Comparison of ENCODE assay signal across 9 cellular contexts in genomic region chr13:43045302-43045773, GRCh38. TPM values are rescaled to one million over a fixed set of nuclear protein-coding genes. Genes with fewer than 3 reads are reported as not detected.
A peak's percentile ranks its signal among the peaks of the same experiment; 100 is the strongest.
DNase-seq lines count a peak whose midpoint lies in the region; ATAC-seq, FAIRE-seq and TF ChIP-seq lines count a peak whose summit lies in the region.
"Not testable (repeated sequence)": the region's sequence is repeated elsewhere in the genome, so short reads cannot be mapped to it uniquely, and the experiment has no call there.
"Had no signal": no experiment of that assay in that cellular context is flagged by ENCODE, and none has a peak within 500 bp of the region (broad histone marks: within the 10 kb centered on the region; RNA-seq: fewer than 3 reads in every experiment).

No MANE protein-coding gene starts in this region.

- not testable (repeated sequence) for H3K4me3 ChIP-seq in CD8-positive, alpha-beta memory T cell (ENCODE audit: low read length); MG63; epithelial cell of esophagus (ENCODE audit: low read length); pancreas; tibial nerve
- peak overlapping the region; percentile 37 for H3K4me3 ChIP-seq in SU-DHL-6 (ENCODE audit: insufficient read depth, low read length, poor library complexity, severe bottlenecking)

- DNase-seq in CD8-positive, alpha-beta memory T cell = peak in 1 of 5 donors; percentile 17
- peak; percentile 14 for DNase-seq in MG63
- DNase-seq in activated T-helper 2 cell treated with anti-CD3 and anti-CD28 coated beads, Interferon-gamma antibody, Interleukin-2, Interleukin-4, amounts not matched to agents 10 μg/mL and 5 μg/mL and 100 μg/mL, durations not matched to agents 14 hours and 24 hours and 36 hours (ENCODE audit: low spot score) = not testable (repeated sequence)
- peak; percentile 49 for DNase-seq in epithelial cell of esophagus (ENCODE audit: low read depth)
- peak; percentile 61 for DNase-seq in left lobe of liver (ENCODE audit: low spot score)
- peak in 5 of 6 donors; percentile 42 to 77 (median 56) for DNase-seq in pancreas
- peak; percentile 28 to 33 for DNase-seq in tibial nerve (ENCODE audit: low spot score in 2 of 2)

- peak; percentile 20 to 43 for TF ChIP-seq EP300 in tibial nerve (IDR thresholded peaks at IDR 0.05)

- H3K9me2 ChIP-seq in SU-DHL-6 (replicated peaks; ENCODE audit: insufficient read depth, low read length) = not testable (repeated sequence)

- POLR2A ChIA-PET in CD8-positive, alpha-beta memory T cell (lab: Charles Lee) = not testable (repeated sequence)

- H3K36me3 Mint-ChIP-seq in CD8-positive, alpha-beta memory T cell = peaks cover 1 to 13% (median 8%) of the 10 kb centered on the region in 3 donors
- H3K36me3 Mint-ChIP-seq in activated T-helper 2 cell treated with anti-CD3 and anti-CD28 coated beads, Interferon-gamma antibody, Interleukin-2, Interleukin-4, amounts not matched to agents 10 μg/mL and 5 μg/mL and 100 μg/mL, durations not matched to agents 14 hours and 24 hours and 36 hours (ENCODE audit: low read depth) = peaks cover 59% of the 10 kb centered on the region

- not testable (repeated sequence) for H3K9me3 Mint-ChIP-seq in CD8-positive, alpha-beta memory T cell; activated T-helper 2 cell treated with anti-CD3 and anti-CD28 coated beads, Interferon-gamma antibody, Interleukin-2, Interleukin-4, amounts not matched to agents 10 μg/mL and 5 μg/mL and 100 μg/mL, durations not matched to agents 14 hours and 24 hours and 36 hours

- H3K27me3 ChIP-seq in CD8-positive, alpha-beta memory T cell (ENCODE audit: insufficient read depth, low read length, poor library complexity, severe bottlenecking); MG63; SU-DHL-6 (ENCODE audit: low read length); pancreas; tibial nerve: not testable (repeated sequence)

- peak overlapping the region; percentile 53 for H3K4me2 ChIP-seq in SU-DHL-6 (ENCODE audit: low read depth, low read length, poor library complexity, severe bottlenecking)

- H3K27ac Mint-ChIP-seq in CD8-positive, alpha-beta memory T cell = peak overlapping the region in 5 of 8 donors; percentile 2 to 76 (median 32)
- peak overlapping the region; percentile 64 for H3K27ac Mint-ChIP-seq in activated T-helper 2 cell treated with anti-CD3 and anti-CD28 coated beads, Interferon-gamma antibody, Interleukin-2, Interleukin-4, amounts not matched to agents 10 μg/mL and 5 μg/mL and 100 μg/mL, durations not matched to agents 14 hours and 24 hours and 36 hours

- ATAC-seq in left lobe of liver = peak; percentile 28
- ATAC-seq in pancreas = peak in 3 of 4 donors; percentile 60 to 71 (median 62)

- H2AFZ ChIP-seq in SU-DHL-6 (ENCODE audit: low read depth, low read length, severe bottlenecking) = peak overlapping the region; percentile 90

- H3K4me1 ChIP-seq in CD8-positive, alpha-beta memory T cell (ENCODE audit: insufficient read depth, low read length) = peaks cover 25% of the 10 kb centered on the region
- H3K4me1 ChIP-seq in pancreas (peaks cover 0 to 18% (median 6%) of the 10 kb centered on the region in 3 donors), tibial nerve (peaks cover 0 to 45% (median 10%) of the 10 kb centered on the region in 4 donors)

- not testable (repeated sequence) for H3K27ac ChIP-seq in CD8-positive, alpha-beta memory T cell (ENCODE audit: low read depth, low read length)
- H3K27ac ChIP-seq in SU-DHL-6 (ENCODE audit: low read depth, low read length) (peak overlapping the region; percentile 41; the same call in 1 of the 2 replicates), pancreas (peak overlapping the region in 3 of 4 donors; percentile 46 to 77 (median 47)), tibial nerve (peak overlapping the region in 3 of 4 donors; percentile 58 to 69 (median 64))

- not testable (repeated sequence) for H3K27me3 Mint-ChIP-seq in CD8-positive, alpha-beta memory T cell; activated T-helper 2 cell treated with anti-CD3 and anti-CD28 coated beads, Interferon-gamma antibody, Interleukin-2, Interleukin-4, amounts not matched to agents 10 μg/mL and 5 μg/mL and 100 μg/mL, durations not matched to agents 14 hours and 24 hours and 36 hours (ENCODE audit: low read depth)

- not testable (repeated sequence) for H3K9me3 ChIP-seq in CD8-positive, alpha-beta memory T cell (ENCODE audit: low read length); MG63; SU-DHL-6 (ENCODE audit: insufficient read depth, low read length); pancreas; tibial nerve

- not testable (repeated sequence) for TF ChIP-seq POLR2A in tibial nerve (IDR thresholded peaks at IDR 0.05)

- H3K4me3 Mint-ChIP-seq in CD8-positive, alpha-beta memory T cell = peak overlapping the region in 5 of 7 donors; percentile 5 to 80 (median 9)
- peak overlapping the region; percentile 7 for H3K4me3 Mint-ChIP-seq in activated T-helper 2 cell treated with anti-CD3 and anti-CD28 coated beads, Interferon-gamma antibody, Interleukin-2, Interleukin-4, amounts not matched to agents 10 μg/mL and 5 μg/mL and 100 μg/mL, durations not matched to agents 14 hours and 24 hours and 36 hours (ENCODE audit: low read depth)

- peaks cover 35 to 81% (median 70%) of the 10 kb centered on the region in 3 donors for H3K4me1 Mint-ChIP-seq in CD8-positive, alpha-beta memory T cell
- H3K4me1 Mint-ChIP-seq in activated T-helper 2 cell treated with anti-CD3 and anti-CD28 coated beads, Interferon-gamma antibody, Interleukin-2, Interleukin-4, amounts not matched to agents 10 μg/mL and 5 μg/mL and 100 μg/mL, durations not matched to agents 14 hours and 24 hours and 36 hours (ENCODE audit: low read depth) = peaks cover 60% of the 10 kb centered on the region

- peak overlapping the region; percentile 44 for H3K9ac ChIP-seq in SU-DHL-6 (ENCODE audit: low read length)

- not testable (repeated sequence) for FAIRE-seq in pancreas (lab: Jason Lieb, UNC)

- H4K20me1 ChIP-seq in SU-DHL-6 (ENCODE audit: low read depth, low read length) = not testable (repeated sequence)

- H3F3A ChIP-seq in SU-DHL-6 (ENCODE audit: insufficient read depth) = not testable (repeated sequence)

- not testable (repeated sequence) for TF ChIP-seq CTCF in SU-DHL-6 (IDR thresholded peaks at IDR 0.05; ENCODE audit: insufficient read depth, low read length, poor library complexity, severe bottlenecking); epithelial cell of esophagus (IDR thresholded peaks at IDR 0.05; ENCODE audit: insufficient read depth, low read depth, low read length, missing control alignments); pancreas (IDR thresholded peaks at IDR 0.05); tibial nerve (IDR thresholded peaks at IDR 0.05)

- CTCF ChIA-PET in CD8-positive, alpha-beta memory T cell (lab: Charles Lee) = not testable (repeated sequence)

- H3K36me3 ChIP-seq in CD8-positive, alpha-beta memory T cell (ENCODE audit: insufficient read depth, low read length); MG63; SU-DHL-6 (ENCODE audit: low read length); pancreas; tibial nerve: not testable (repeated sequence)

- intact Hi-C loops in activated T-helper 2 cell treated with anti-CD3 and anti-CD28 coated beads, Interferon-gamma antibody, Interleukin-2, Interleukin-4, amounts not matched to agents 10 μg/mL and 5 μg/mL and 100 μg/mL, durations not matched to agents 14 hours and 24 hours and 36 hours (cut with micrococcal nuclease) = loop anchor here (1.0 to 10.0 kb wide), 4 partner anchors 10 to 771 kb away; partner anchors contain the start of genes AKAP11, DNAJC15 and EPSTI1
- intact Hi-C loops in pancreas (cut with DNase I) = not testable (repeated sequence)

- H3K79me2 ChIP-seq in SU-DHL-6 (ENCODE audit: insufficient read depth, low read length) = not testable (repeated sequence)

- WGBS in pancreas, 2 donors = 55 to 58% methylated on average over 10 of the region's 10 CpGs
- WGBS in tibial nerve, 2 donors = 66 to 75% methylated on average over 10 of the region's 10 CpGs

RNA-seq across cellular contexts. Expression of gene DNAJC15, which starts 22.0 kb away (rescaled TPM):
- 10 to 100 TPM; 13.2 to 13.6 TPM for total RNA-seq in CD8-positive, alpha-beta memory T cell
- polyA plus RNA-seq in CD8-positive, alpha-beta memory T cell = 13.7 TPM
- 7.6 and 36.8 TPM in 2 replicates for total RNA-seq in MG63 (2014; rRNA removed; shearing (Covaris generic); ENCODE audit: low replicate concordance)
- total RNA-seq in activated T-helper 2 cell treated with anti-CD3 and anti-CD28 coated beads, Interferon-gamma antibody, Interleukin-2, Interleukin-4, amounts not matched to agents 10 μg/mL and 5 μg/mL and 100 μg/mL, durations not matched to agents 14 hours and 24 hours and 36 hours = 18.0 and 18.8 TPM in 2 replicates
- 9.2 TPM for total RNA-seq in left lobe of liver
- 1 to 10 TPM; 5.2 to 9.6 (median 6.8) TPM for total RNA-seq in pancreas
- 10 to 100 TPM in 1 of 2 donors, 1 to 10 TPM in 1; 5.2 to 10.2 TPM for polyA plus RNA-seq in pancreas
- total RNA-seq in tibial nerve = 1 to 10 TPM; 3.7 to 9.2 (median 5.7) TPM

RNA-seq across cellular contexts. Expression of gene EPSTI1, which starts 53.3 kb away (rescaled TPM):
- total RNA-seq in CD8-positive, alpha-beta memory T cell = 1 to 10 TPM; 4.5 to 4.9 TPM
- 17.3 TPM for polyA plus RNA-seq in CD8-positive, alpha-beta memory T cell
- total RNA-seq in MG63 (2014; rRNA removed; shearing (Covaris generic); ENCODE audit: low replicate concordance) = 2.9 and 5.7 TPM in 2 replicates
- 10.3 and 11.9 TPM in 2 replicates for total RNA-seq in activated T-helper 2 cell treated with anti-CD3 and anti-CD28 coated beads, Interferon-gamma antibody, Interleukin-2, Interleukin-4, amounts not matched to agents 10 μg/mL and 5 μg/mL and 100 μg/mL, durations not matched to agents 14 hours and 24 hours and 36 hours
- total RNA-seq in left lobe of liver (2.1 TPM), pancreas (1 to 10 TPM in 5 of 6 donors, under 1 TPM in 1; 0.83 to 9.7 (median 2.1) TPM), tibial nerve (10 to 100 TPM in 1 of 4 donors, 1 to 10 TPM in 3; 1.4 to 16.8 (median 3.3) TPM)
- 1 to 10 TPM; 1.4 to 3.0 TPM for polyA plus RNA-seq in pancreas
- total RNA-seq: SK-MEL-5 had no signal
